In the genomic region with DNA sequence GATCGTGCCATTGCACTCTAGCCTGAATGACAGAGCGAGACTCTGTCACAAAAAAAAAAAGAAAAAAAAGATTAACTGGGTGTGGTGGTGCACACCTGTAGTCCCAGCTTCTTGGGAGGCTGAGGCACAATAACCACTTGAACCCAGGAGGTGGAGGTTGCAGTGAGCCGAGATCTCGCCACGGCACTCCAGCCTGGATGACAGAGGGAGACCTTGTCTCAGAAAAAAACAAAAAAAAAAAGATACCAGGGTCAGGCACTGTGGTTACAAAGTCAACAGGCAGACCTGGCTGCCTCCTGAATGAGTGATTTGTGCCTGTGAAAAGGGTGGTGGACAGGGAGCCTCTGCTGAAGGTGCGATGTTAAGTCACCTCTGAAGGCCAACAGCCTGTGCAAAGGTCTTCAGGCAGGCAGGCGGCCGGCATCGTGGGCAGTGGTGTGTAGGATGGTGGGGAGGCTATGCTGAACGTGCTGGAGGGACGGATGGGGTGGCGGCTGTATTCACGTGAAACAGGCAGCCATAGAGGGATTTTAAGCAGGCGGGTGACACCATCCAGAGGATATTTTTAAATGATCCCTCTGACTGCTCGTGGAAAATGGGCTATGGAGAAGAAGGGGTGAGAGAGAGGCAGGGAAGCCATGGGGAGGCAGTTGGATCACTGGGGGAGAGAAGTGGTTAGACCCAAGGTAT, we compare ENCODE assay signal across 22 cellular contexts. TPM values are rescaled to one million over a fixed set of nuclear protein-coding genes. Genes with fewer than 3 reads are reported as not detected.
DNase-seq lines count a peak whose midpoint lies in the region; ATAC-seq and TF ChIP-seq lines count a peak whose summit lies in the region.
"Had no signal": no experiment of that assay in that cellular context is flagged by ENCODE, and none has a peak within 500 bp of the region (broad histone marks: within the 10 kb centered on the region; RNA-seq: fewer than 3 reads in every experiment).

No MANE protein-coding gene starts in this region.

- no peaks in the 10 kb centered on the region for H3K9me3 ChIP-seq in CD8-positive, alpha-beta memory T cell (ENCODE audit: low read length)
- H3K9me3 ChIP-seq: neutrophil had no signal

- H3K36me3 Mint-ChIP-seq in activated CD4-positive, alpha-beta T cell treated with anti-CD3 and anti-CD28 coated beads for 36 hours (ENCODE audit: low read depth), result peaks cover 7% of the 10 kb centered on the region
- H3K36me3 Mint-ChIP-seq in CD8-positive, alpha-beta memory T cell, result peaks cover 0 to 29% (median 4%) of the 10 kb centered on the region in 3 donors
- H3K36me3 Mint-ChIP-seq in chondrocyte (ENCODE audit: low read depth), result peaks cover 1% of the 10 kb centered on the region
- H3K36me3 Mint-ChIP-seq in natural killer cell treated with Interleukin-12 subunit alpha and Interleukin-12 subunit beta and Interleukin-15 and Interleukin-18, amount 100 ng/mL, for 72 hours, result no peaks in the 10 kb centered on the region

- no peak overlapping the region for H3K4me3 Mint-ChIP-seq in activated CD4-positive, alpha-beta T cell treated with anti-CD3 and anti-CD28 coated beads for 36 hours
- H3K4me3 Mint-ChIP-seq in CD8-positive, alpha-beta memory T cell, result no peak overlapping the region
- H3K4me3 Mint-ChIP-seq in chondrocyte (ENCODE audit: unreplicated experiment), result no peak overlapping the region
- H3K4me3 Mint-ChIP-seq in natural killer cell treated with Interleukin-12 subunit alpha and Interleukin-12 subunit beta and Interleukin-15 and Interleukin-18, amount 100 ng/mL, for 72 hours, result no peak overlapping the region
- H3K4me3 Mint-ChIP-seq: activated CD8-positive, alpha-beta memory T cell treated with anti-CD3 and anti-CD28 coated beads, Interleukin-2, amount 10 ng/mL, durations not matched to agents 7 days and 5 days; stimulated activated naive B cell treated with anti-CD40 and anti-IgM and Interleukin-4, amounts not matched to agents 10 μg/mL and 1 μg/mL and 100 μg/mL, for 72 hours had no signal

- no peaks in the 10 kb centered on the region for H3K27me3 Mint-ChIP-seq in activated CD4-positive, alpha-beta T cell treated with anti-CD3 and anti-CD28 coated beads for 36 hours
- no peaks in the 10 kb centered on the region for H3K27me3 Mint-ChIP-seq in CD8-positive, alpha-beta memory T cell
- H3K27me3 Mint-ChIP-seq in chondrocyte (ENCODE audit: low read depth), result no peaks in the 10 kb centered on the region
- no peaks in the 10 kb centered on the region for H3K27me3 Mint-ChIP-seq in natural killer cell treated with Interleukin-12 subunit alpha and Interleukin-12 subunit beta and Interleukin-15 and Interleukin-18, amount 100 ng/mL, for 72 hours
- H3K27me3 Mint-ChIP-seq: activated CD8-positive, alpha-beta memory T cell treated with anti-CD3 and anti-CD28 coated beads, Interleukin-2, amount 10 ng/mL, durations not matched to agents 7 days and 5 days; stimulated activated naive B cell treated with anti-CD40 and anti-IgM and Interleukin-4, amounts not matched to agents 10 μg/mL and 1 μg/mL and 100 μg/mL, for 72 hours had no signal

- H3K27me3 ChIP-seq in CD8-positive, alpha-beta memory T cell (ENCODE audit: insufficient read depth, low read length, poor library complexity, severe bottlenecking), result no peaks in the 10 kb centered on the region

- no peak overlapping the region for H3K4me3 ChIP-seq in CD8-positive, alpha-beta memory T cell (ENCODE audit: low read length)
- H3K4me3 ChIP-seq: GM12878, heart right ventricle had no signal

- intact Hi-C loops in activated CD4-positive, alpha-beta T cell treated with anti-CD3 and anti-CD28 coated beads for 36 hours (cut with DNase I, micrococcal nuclease), result no loop called here

- no peak for ATAC-seq in activated CD4-positive, alpha-beta T cell treated with anti-CD3 and anti-CD28 coated beads for 36 hours
- ATAC-seq in natural killer cell treated with Interleukin-12 subunit alpha and Interleukin-12 subunit beta and Interleukin-15 and Interleukin-18, amount 100 ng/mL, for 72 hours, result no peak
- no peak for ATAC-seq in HG02798 (IDR thresholded peaks at IDR 0.05; ENCODE audit: poor library complexity, unreplicated experiment)
- ATAC-seq: activated CD8-positive, alpha-beta memory T cell treated with anti-CD3 and anti-CD28 coated beads, Interleukin-2, amount 10 ng/mL, durations not matched to agents 7 days and 5 days; GM12878; heart right ventricle; stimulated activated naive B cell treated with anti-CD40 and anti-IgM and Interleukin-4, amounts not matched to agents 10 μg/mL and 1 μg/mL and 100 μg/mL, for 72 hours had no signal

- CTCF ChIA-PET in activated CD4-positive, alpha-beta T cell treated with anti-CD3 and anti-CD28 coated beads for 36 hours (lab: Charles Lee), result interaction anchor here (0.6 to 1.8 kb wide), 8 partner anchors 11 to 234 kb away, joined by 3 to 5 read pairs (median 3); no protein-coding TSS in a partner anchor
- CTCF ChIA-PET in CD8-positive, alpha-beta memory T cell (lab: Charles Lee), result interaction anchor here (1.1 to 13.4 kb wide), 2 partner anchors 20 to 109 kb away, joined by 3 to 227 read pairs; no protein-coding TSS in a partner anchor

- peaks cover 88% of the 10 kb centered on the region for H3K4me1 Mint-ChIP-seq in activated CD4-positive, alpha-beta T cell treated with anti-CD3 and anti-CD28 coated beads for 36 hours
- H3K4me1 Mint-ChIP-seq in CD8-positive, alpha-beta memory T cell, result peaks cover 78 to 94% (median 84%) of the 10 kb centered on the region in 3 donors
- H3K4me1 Mint-ChIP-seq in chondrocyte (ENCODE audit: low read depth), result peaks cover 66% of the 10 kb centered on the region
- H3K4me1 Mint-ChIP-seq in natural killer cell treated with Interleukin-12 subunit alpha and Interleukin-12 subunit beta and Interleukin-15 and Interleukin-18, amount 100 ng/mL, for 72 hours (ENCODE audit: low read depth in 2 of 2), result peaks cover 73 to 76% of the 10 kb centered on the region in 2 donors

- H3K27ac ChIP-seq in CD8-positive, alpha-beta memory T cell (ENCODE audit: low read depth, low read length), result no peak overlapping the region
- H3K27ac ChIP-seq: heart right ventricle, neutrophil had no signal

- peak overlapping the region; percentile 37 for H3K27ac Mint-ChIP-seq in activated CD4-positive, alpha-beta T cell treated with anti-CD3 and anti-CD28 coated beads for 36 hours
- peak overlapping the region in 7 of 8 donors; percentile 82 to 100 (median 85) for H3K27ac Mint-ChIP-seq in CD8-positive, alpha-beta memory T cell
- peak overlapping the region; percentile 70 for H3K27ac Mint-ChIP-seq in chondrocyte (ENCODE audit: unreplicated experiment)
- peak overlapping the region; percentile 38 to 97 for H3K27ac Mint-ChIP-seq in natural killer cell treated with Interleukin-12 subunit alpha and Interleukin-12 subunit beta and Interleukin-15 and Interleukin-18, amount 100 ng/mL, for 72 hours
- H3K27ac Mint-ChIP-seq: activated CD8-positive, alpha-beta memory T cell treated with anti-CD3 and anti-CD28 coated beads, Interleukin-2, amount 10 ng/mL, durations not matched to agents 7 days and 5 days; activated T-helper 2 cell treated with anti-CD3 and anti-CD28 coated beads, Interferon-gamma antibody, Interleukin-2, Interleukin-4, amounts not matched to agents 10 μg/mL and 5 μg/mL and 100 μg/mL, durations not matched to agents 14 hours and 24 hours and 36 hours; stimulated activated naive B cell treated with anti-CD40 and anti-IgM and Interleukin-4, amounts not matched to agents 10 μg/mL and 1 μg/mL and 100 μg/mL, for 72 hours had no signal

- DNase-seq in activated CD4-positive, alpha-beta T cell treated with anti-CD3 and anti-CD28 coated beads for 36 hours, result no peak
- no peak for DNase-seq in activated CD4-positive, alpha-beta T cell treated with anti-CD3 and anti-CD28 coated beads for 48 hours
- DNase-seq in CD8-positive, alpha-beta memory T cell, result no peak
- DNase-seq in chondrocyte (ENCODE audit: low spot score) (no peak), NCI-H2227 treated with DMSO at 0.1 percent for 48 hours (lab: John Stamatoyannopoulos, UW) (no peak), NCI-H1092 treated with DMSO at 0.1 percent for 48 hours (lab: John Stamatoyannopoulos, UW) (no peak)
- peak; percentile 29 for DNase-seq in natural killer cell treated with Interleukin-12 subunit alpha and Interleukin-12 subunit beta and Interleukin-15 and Interleukin-18, amount 100 ng/mL, for 72 hours (ENCODE audit: low spot score)
- DNase-seq: 8988T; activated CD4-positive, CD25-positive, alpha-beta regulatory T cell; activated CD8-positive, alpha-beta memory T cell treated with anti-CD3 and anti-CD28 coated beads, Interleukin-2, amount 10 ng/mL, durations not matched to agents 7 days and 5 days; heart right ventricle; KBM-7; MV-4-11; NCI-H187; NCI-H774; small intestine; stimulated activated CD4-positive, alpha-beta T cell treated with anti-CD3 and anti-CD28 coated beads, Interleukin-2, amount 100 ng/mL, for 24 hours; stimulated activated naive B cell treated with anti-CD40 and anti-IgM and Interleukin-4, amounts not matched to agents 10 μg/mL and 1 μg/mL and 100 μg/mL, for 72 hours had no signal

- H3K4me1 ChIP-seq in CD8-positive, alpha-beta memory T cell (ENCODE audit: insufficient read depth, low read length), result peaks cover 74% of the 10 kb centered on the region

- POLR2A ChIA-PET in activated CD4-positive, alpha-beta T cell treated with anti-CD3 and anti-CD28 coated beads for 36 hours (lab: Charles Lee), result no interaction called here
- POLR2A ChIA-PET in CD8-positive, alpha-beta memory T cell (lab: Charles Lee), result no interaction called here

- H3K9me3 Mint-ChIP-seq in activated CD4-positive, alpha-beta T cell treated with anti-CD3 and anti-CD28 coated beads for 36 hours (ENCODE audit: low read depth), result no peaks in the 10 kb centered on the region
- H3K9me3 Mint-ChIP-seq in CD8-positive, alpha-beta memory T cell, result no peaks in the 10 kb centered on the region
- peaks cover 3% of the 10 kb centered on the region for H3K9me3 Mint-ChIP-seq in chondrocyte (ENCODE audit: low read depth)
- no peaks in the 10 kb centered on the region for H3K9me3 Mint-ChIP-seq in natural killer cell treated with Interleukin-12 subunit alpha and Interleukin-12 subunit beta and Interleukin-15 and Interleukin-18, amount 100 ng/mL, for 72 hours
- H3K9me3 Mint-ChIP-seq: activated T-helper 2 cell treated with anti-CD3 and anti-CD28 coated beads, Interferon-gamma antibody, Interleukin-2, Interleukin-4, amounts not matched to agents 10 μg/mL and 5 μg/mL and 100 μg/mL, durations not matched to agents 14 hours and 24 hours and 36 hours; stimulated activated naive B cell treated with anti-CD40 and anti-IgM and Interleukin-4, amounts not matched to agents 10 μg/mL and 1 μg/mL and 100 μg/mL, for 72 hours had no signal

- no peaks in the 10 kb centered on the region for H3K36me3 ChIP-seq in CD8-positive, alpha-beta memory T cell (ENCODE audit: insufficient read depth, low read length)
- H3K36me3 ChIP-seq: heart right ventricle, neutrophil had no signal

- no peak for TF ChIP-seq CTCF in chondrocyte (IDR thresholded peaks at IDR 0.05)

RNA-seq across cellular contexts. Expression of gene NOL4L, which starts 41.4 kb away (rescaled TPM):
- 10 to 100 TPM; 17.3 to 22.0 TPM for total RNA-seq in activated CD4-positive, alpha-beta T cell treated with anti-CD3 and anti-CD28 coated beads for 36 hours
- total RNA-seq in CD8-positive, alpha-beta memory T cell, result 10 to 100 TPM; 15.8 to 19.8 TPM
- 15.4 TPM for polyA plus RNA-seq in CD8-positive, alpha-beta memory T cell
- 37.7 to 42.7 TPM (median 40.0 TPM) in 3 replicates for total RNA-seq in chondrocyte
- 10 to 100 TPM; 20.0 to 20.1 TPM for total RNA-seq in natural killer cell treated with Interleukin-12 subunit alpha and Interleukin-12 subunit beta and Interleukin-15 and Interleukin-18, amount 100 ng/mL, for 72 hours
